In genomic region chr4:14853186-14853946, GRCh38 we compare ENCODE assay signal across 14 cellular contexts.
DNase-seq lines count a peak whose midpoint lies in the region; ATAC-seq lines count a peak whose summit lies in the region.
"Had no signal": no experiment of that assay in that cellular context is flagged by ENCODE, and none has a peak within 500 bp of the region (broad histone marks: within the 10 kb centered on the region; RNA-seq: fewer than 3 reads in every experiment).

No MANE protein-coding gene starts in this region.

- DNase-seq in EL = peak; percentile 88
- DNase-seq in RKO (ENCODE audit: low spot score) = peak; percentile 77
- DNase-seq in epithelial cell of prostate (ENCODE audit: low read depth, low spot score) = peak; percentile 69
- peak; percentile 80 for DNase-seq in non-pigmented ciliary epithelial cell (ENCODE audit: low read depth)
- DNase-seq in HPDE6-E6E7 (ENCODE audit: extremely low spot score) = no peak
- DNase-seq in activated naive CD4-positive, alpha-beta T cell treated with anti-CD3 and anti-CD28 coated beads, Interleukin-2, amount 50 U/mL, for 16 hours = no peak
- DNase-seq: CD4-positive, CD25-positive, alpha-beta regulatory T cell; NCI-H1105; stimulated activated CD4-positive, alpha-beta T cell treated with anti-CD3 and anti-CD28 coated beads, Interleukin-4, amount 100 ng/mL, for 4 hours; T-cell had no signal

- ATAC-seq in HG02870 (IDR thresholded peaks at IDR 0.05; ENCODE audit: unreplicated experiment) = no peak
- ATAC-seq in GM18873 (IDR thresholded peaks at IDR 0.05; ENCODE audit: low FRiP score, unreplicated experiment) = no peak
- ATAC-seq: left lobe of liver, T-cell had no signal

- peak overlapping the region; percentile 68 for H3K27ac ChIP-seq in epithelial cell of prostate
- H3K27ac ChIP-seq: suprapubic skin had no signal

Comparison
In these comparisons a context has a peak if more than half of its experiments do, and no peak if none do; other contexts are left out.
1. DNase-seq: peak in EL (single experiment), RKO (single experiment), epithelial cell of prostate (single experiment) and non-pigmented ciliary epithelial cell (single experiment); none in HPDE6-E6E7 (single experiment) and activated naive CD4-positive, alpha-beta T cell treated with anti-CD3 and anti-CD28 coated beads, Interleukin-2, amount 50 U/mL, for 16 hours (single experiment).